In the genomic region with DNA sequence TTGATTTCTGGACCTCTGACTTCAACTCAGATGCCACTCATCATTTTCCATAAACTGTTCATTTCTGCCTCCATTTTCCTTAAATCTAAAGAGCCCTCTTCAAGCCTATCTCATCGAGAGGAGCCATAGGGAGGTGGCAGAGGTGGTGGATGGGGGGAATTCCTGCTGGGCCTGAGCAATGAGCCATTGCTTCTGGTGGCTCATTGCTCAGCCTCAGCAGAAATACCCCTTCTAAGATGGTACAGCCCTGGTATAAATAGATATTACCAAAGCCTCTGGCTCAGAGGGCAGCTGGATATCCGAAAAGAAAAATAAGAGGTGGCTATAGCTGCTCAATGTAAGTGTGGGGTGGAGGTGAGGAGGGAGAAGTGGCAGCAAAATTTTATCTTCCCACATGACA, we compare ENCODE assay signal across 1 cellular context.
TF ChIP-seq lines count a peak whose summit lies in the region.

No MANE protein-coding gene starts in this region.

TF ChIP-seq in GM12878, 131 proteins besides CTCF, POLR2A, EP300 and RAD21 (continued from another document):
- TF ChIP-seq, protein P1, sequence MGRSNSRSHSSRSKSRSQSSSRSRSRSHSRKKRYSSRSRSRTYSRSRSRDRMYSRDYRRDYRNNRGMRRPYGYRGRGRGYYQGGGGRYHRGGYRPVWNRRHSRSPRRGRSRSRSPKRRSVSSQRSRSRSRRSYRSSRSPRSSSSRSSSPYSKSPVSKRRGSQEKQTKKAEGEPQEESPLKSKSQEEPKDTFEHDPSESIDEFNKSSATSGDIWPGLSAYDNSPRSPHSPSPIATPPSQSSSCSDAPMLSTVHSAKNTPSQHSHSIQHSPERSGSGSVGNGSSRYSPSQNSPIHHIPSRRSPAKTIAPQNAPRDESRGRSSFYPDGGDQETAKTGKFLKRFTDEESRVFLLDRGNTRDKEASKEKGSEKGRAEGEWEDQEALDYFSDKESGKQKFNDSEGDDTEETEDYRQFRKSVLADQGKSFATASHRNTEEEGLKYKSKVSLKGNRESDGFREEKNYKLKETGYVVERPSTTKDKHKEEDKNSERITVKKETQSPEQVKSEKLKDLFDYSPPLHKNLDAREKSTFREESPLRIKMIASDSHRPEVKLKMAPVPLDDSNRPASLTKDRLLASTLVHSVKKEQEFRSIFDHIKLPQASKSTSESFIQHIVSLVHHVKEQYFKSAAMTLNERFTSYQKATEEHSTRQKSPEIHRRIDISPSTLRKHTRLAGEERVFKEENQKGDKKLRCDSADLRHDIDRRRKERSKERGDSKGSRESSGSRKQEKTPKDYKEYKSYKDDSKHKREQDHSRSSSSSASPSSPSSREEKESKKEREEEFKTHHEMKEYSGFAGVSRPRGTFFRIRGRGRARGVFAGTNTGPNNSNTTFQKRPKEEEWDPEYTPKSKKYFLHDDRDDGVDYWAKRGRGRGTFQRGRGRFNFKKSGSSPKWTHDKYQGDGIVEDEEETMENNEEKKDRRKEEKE (IDR thresholded peaks at IDR 0.05): no peak
- no peak for TF ChIP-seq JUNB (IDR thresholded peaks at IDR 0.05)
- no peak for TF ChIP-seq ZNF274 (IDR thresholded peaks at IDR 0.05; ENCODE audit: insufficient read depth, insufficient read length)
- no peak for TF ChIP-seq RFX5 (IDR thresholded peaks at IDR 0.05; ENCODE audit: low read depth, low read length)
- TF ChIP-seq HDGF (IDR thresholded peaks at IDR 0.05): no peak
- no peak for TF ChIP-seq TAF1 (IDR thresholded peaks at IDR 0.05; ENCODE audit: borderline replicate concordance, low read depth, low read length)
- no peak for TF ChIP-seq BRCA1 (IDR thresholded peaks at IDR 0.05; ENCODE audit: low read depth, low read length)
- no peak for TF ChIP-seq PML (IDR thresholded peaks at IDR 0.05; ENCODE audit: low read length)
- TF ChIP-seq KLF5 (IDR thresholded peaks at IDR 0.05; ENCODE audit: partially characterized antibody): no peak
- TF ChIP-seq HCFC1 (IDR thresholded peaks at IDR 0.05; ENCODE audit: low read length): no peak
- TF ChIP-seq RAD51 (IDR thresholded peaks at IDR 0.05): no peak
- no peak for TF ChIP-seq IKZF2 (IDR thresholded peaks at IDR 0.05)
